ENCODE assay signal across 20 cellular contexts in the genomic region with DNA sequence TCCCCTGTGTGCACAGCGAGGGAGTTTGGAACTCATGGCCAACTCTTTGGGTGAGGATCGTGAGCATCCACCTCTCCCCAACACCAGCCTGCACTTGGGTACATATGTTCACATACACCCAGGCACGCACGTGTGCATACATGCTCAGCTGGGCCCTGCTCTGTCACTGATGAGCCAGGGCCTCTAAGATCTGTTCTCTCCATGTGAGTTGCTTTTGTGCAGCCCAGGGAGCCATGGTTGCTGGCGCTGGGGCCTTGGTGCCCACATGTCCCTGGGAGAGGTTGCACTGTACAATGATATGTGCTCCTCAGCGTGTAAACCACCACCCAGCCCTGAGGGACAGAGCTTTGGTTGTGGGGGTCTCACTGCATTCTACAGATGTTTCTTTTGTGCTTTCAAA.
"Had no signal": no experiment of that assay in that cellular context is flagged by ENCODE, and none has a peak within 500 bp of the region (broad histone marks: within the 10 kb centered on the region; RNA-seq: fewer than 3 reads in every experiment).

No MANE protein-coding gene starts in this region.

- H3K4me3 ChIP-seq: body of pancreas, right atrium auricular region, SJSA1, thyroid gland had no signal

- H3K27me3 ChIP-seq: body of pancreas, right atrium auricular region, SJSA1, thyroid gland had no signal

- DNase-seq: activated CD4-positive, alpha-beta T cell treated with anti-CD3 and anti-CD28 coated beads for 1 hour; activated CD4-positive, alpha-beta T cell treated with anti-CD3 and anti-CD28 coated beads, Interleukin-2, amount 50 U/mL, for 4 hours; activated naive CD4-positive, alpha-beta T cell treated with anti-CD3 and anti-CD28 coated beads for 36 hours; activated T-cell treated with anti-CD3 and anti-CD28 coated beads, Interleukin-2, amount 50 U/mL, for 1 hour; body of pancreas; central memory CD4-positive, alpha-beta T cell; erythroblast; foreskin melanocyte; kidney glomerular epithelial cell; mesendoderm; nucleus accumbens; posterior cingulate gyrus; stimulated activated CD4-positive, alpha-beta T cell treated with anti-CD3 and anti-CD28 coated beads, Interleukin-2, amount 100 ng/mL, for 48 hours; T-helper 17 cell; thyroid gland; WERI-Rb-1 had no signal

- ATAC-seq: activated T-helper 17 cell treated with anti-CD3 and anti-CD28 coated beads, Interleukin-2, amount 50 U/mL, for 72 hours; body of pancreas; natural killer cell treated with Interleukin-12 subunit alpha and Interleukin-12 subunit beta and Interleukin-15 and Interleukin-18, amount 100 ng/mL, for 72 hours; T-helper 17 cell had no signal

- H3K27ac ChIP-seq: body of pancreas, right atrium auricular region, SJSA1, thyroid gland, WERI-Rb-1 had no signal

- H3K9me3 ChIP-seq: body of pancreas, right atrium auricular region, SJSA1, thyroid gland had no signal

- H3K36me3 ChIP-seq: right atrium auricular region, SJSA1, thyroid gland had no signal

- H3K4me1 ChIP-seq: thyroid gland had no signal
